In the genomic region with DNA sequence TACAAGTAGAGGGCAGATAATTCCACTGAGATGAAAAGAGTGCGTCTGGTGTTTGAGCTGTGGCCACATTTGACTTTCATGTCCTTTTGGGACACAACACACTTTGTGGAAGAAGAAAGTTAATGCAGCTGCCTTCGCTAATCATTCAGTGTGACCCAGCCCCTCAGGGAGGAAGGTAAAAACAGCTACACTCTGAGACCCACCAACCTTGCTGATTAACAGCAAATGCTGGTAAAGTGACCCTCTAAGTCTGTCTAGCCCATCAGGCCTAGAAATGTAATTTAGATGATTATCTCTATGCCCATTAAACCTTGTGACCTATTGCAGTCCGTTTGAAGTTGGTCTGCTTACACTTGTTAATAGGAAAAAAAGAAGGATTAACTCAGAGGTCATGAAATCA, we compare ENCODE assay signal across 21 cellular contexts.
"Had no signal": no experiment of that assay in that cellular context is flagged by ENCODE, and none has a peak within 500 bp of the region (broad histone marks: within the 10 kb centered on the region; RNA-seq: fewer than 3 reads in every experiment).

No MANE protein-coding gene starts in this region.

- H3K9me3 Mint-ChIP-seq: activated CD4-positive, alpha-beta T cell treated with anti-CD3 and anti-CD28 coated beads, Interleukin-2, amount 10 ng/mL, durations not matched to agents 24 days and 14 days; natural killer cell; WTC11 had no signal

- H3K27me3 ChIP-seq: dorsolateral prefrontal cortex, gastrocnemius medialis, heart right ventricle had no signal

- H3K36me3 ChIP-seq: gastrocnemius medialis, heart right ventricle had no signal

- H3K4me1 Mint-ChIP-seq: activated CD4-positive, alpha-beta T cell treated with anti-CD3 and anti-CD28 coated beads, Interleukin-2, amount 10 ng/mL, durations not matched to agents 24 days and 14 days; natural killer cell; WTC11 had no signal

- H3K27ac ChIP-seq: dorsolateral prefrontal cortex, heart right ventricle, skin epidermis had no signal

- ATAC-seq: activated CD8-positive, alpha-beta T cell treated with anti-CD3 and anti-CD28 coated beads, Interleukin-2, amount 10 ng/mL, durations not matched to agents 7 days and 5 days; gastrocnemius medialis; heart right ventricle; left colon; natural killer cell; stimulated activated naive CD8-positive, alpha-beta T cell treated with anti-CD3 and anti-CD28 coated beads, Interleukin-15, Interleukin-2, amounts not matched to agents 100 U/mL and 50 U/mL, for 24 hours; WTC11 had no signal

- H3K9me3 ChIP-seq: gastrocnemius medialis, heart right ventricle had no signal

- DNase-seq: activated CD4-positive, alpha-beta T cell treated with anti-CD3 and anti-CD28 coated beads, Interleukin-2, amount 10 ng/mL, durations not matched to agents 24 days and 14 days; activated CD8-positive, alpha-beta memory T cell treated with anti-CD3 and anti-CD28 coated beads, Interleukin-2, amount 50 U/mL, for 4 hours; activated CD8-positive, alpha-beta T cell treated with anti-CD3 and anti-CD28 coated beads, Interleukin-2, amount 10 ng/mL, durations not matched to agents 7 days and 5 days; activated effector memory CD4-positive, alpha-beta T cell treated with anti-CD3 and anti-CD28 coated beads, Interleukin-2, amount 50 U/mL, for 16 hours; activated T-cell treated with anti-CD3 and anti-CD28 coated beads, Interleukin-2, amount 50 U/mL, for 48 hours; amniotic stem cell; dorsolateral prefrontal cortex; erythroblast; gastrocnemius medialis; heart right ventricle; left colon; natural killer cell; nucleus accumbens; stimulated activated CD4-positive, alpha-beta T cell treated with anti-CD3 and anti-CD28 coated beads, Interleukin-15, amount 100 ng/mL, for 24 hours; stimulated activated CD4-positive, alpha-beta T cell treated with anti-CD3 and anti-CD28 coated beads, Interleukin-4, amount 100 ng/mL, for 1 hour; stimulated activated naive CD8-positive, alpha-beta T cell treated with anti-CD3 and anti-CD28 coated beads, Interleukin-15, Interleukin-2, amounts not matched to agents 100 U/mL and 50 U/mL, for 24 hours; T-helper 2 cell; trophoblast cell had no signal

- H3K4me3 Mint-ChIP-seq: activated CD4-positive, alpha-beta T cell treated with anti-CD3 and anti-CD28 coated beads, Interleukin-2, amount 10 ng/mL, durations not matched to agents 24 days and 14 days; activated CD8-positive, alpha-beta T cell treated with anti-CD3 and anti-CD28 coated beads, Interleukin-2, amount 10 ng/mL, durations not matched to agents 7 days and 5 days; activated naive CD8-positive, alpha-beta T cell; natural killer cell; WTC11 had no signal

- H3K27ac Mint-ChIP-seq: activated CD4-positive, alpha-beta T cell treated with anti-CD3 and anti-CD28 coated beads, Interleukin-2, amount 10 ng/mL, durations not matched to agents 24 days and 14 days; activated CD8-positive, alpha-beta T cell treated with anti-CD3 and anti-CD28 coated beads, Interleukin-2, amount 10 ng/mL, durations not matched to agents 7 days and 5 days; activated naive CD8-positive, alpha-beta T cell; natural killer cell; WTC11 had no signal

- H3K36me3 Mint-ChIP-seq: activated naive CD8-positive, alpha-beta T cell; natural killer cell; WTC11 had no signal

- H3K4me3 ChIP-seq: dorsolateral prefrontal cortex, gastrocnemius medialis, heart right ventricle, skin epidermis had no signal
